In genomic region chr22:29009148-29009547, GRCh38 we compare ENCODE assay signal across 18 cellular contexts. TPM values are rescaled to one million over a fixed set of nuclear protein-coding genes. Genes with fewer than 3 reads are reported as not detected.
DNase-seq lines count a peak whose midpoint lies in the region; ATAC-seq, FAIRE-seq and TF ChIP-seq lines count a peak whose summit lies in the region.
"Had no signal": no experiment of that assay in that cellular context is flagged by ENCODE, and none has a peak within 500 bp of the region (broad histone marks: within the 10 kb centered on the region; RNA-seq: fewer than 3 reads in every experiment).

No MANE protein-coding gene starts in this region.

- FAIRE-seq in HepG2 (lab: Jason Lieb, UNC), result no peak
- FAIRE-seq: A204.1 had no signal

- H3K27ac ChIP-seq in HepG2 (ENCODE audit: extremely low read length, insufficient read depth, low read length) (no peak overlapping the region), right lobe of liver (no peak overlapping the region), mesodermal cell (ENCODE audit: low read depth, low read length, severe bottlenecking) (peak overlapping the region; percentile 23), colonic mucosa (no peak overlapping the region)

- BruUV-seq in HepG2 (replicated peaks; lab: Mats Ljungman, UMichigan), result no TSS peak

- no peak for DNase-seq in HepG2 (ENCODE audit: low spot score)
- no peak for DNase-seq in right lobe of liver
- peak; percentile 42 for DNase-seq in fibroblast of pulmonary artery (ENCODE audit: low read depth)
- no peak for DNase-seq in colonic mucosa
- no peak for DNase-seq in central memory CD4-positive, alpha-beta T cell
- DNase-seq in activated CD4-positive, CD25-positive, alpha-beta regulatory T cell treated with anti-CD3 and anti-CD28 coated beads, Interleukin-2, amount 50 U/mL, for 72 hours, result no peak
- DNase-seq: COR-L47, NCI-H1436, NCI-H2081, NCI-H524 had no signal

- no peak overlapping the region for H3K4me3 ChIP-seq in HepG2 (replicated peaks in 1 of 3; ENCODE audit: insufficient read depth in 1 of 3, low read depth in 2 of 3, low read length in 3 of 3)
- no peak overlapping the region for H3K4me3 ChIP-seq in right lobe of liver
- H3K4me3 ChIP-seq in fibroblast of pulmonary artery (replicated peaks; ENCODE audit: low read depth, low read length), result no peak overlapping the region
- H3K4me3 ChIP-seq in mesodermal cell (ENCODE audit: extremely low read depth, insufficient read depth, low read length, poor library complexity, severe bottlenecking), result no peak overlapping the region
- no peak overlapping the region for H3K4me3 ChIP-seq in colonic mucosa

- intact Hi-C loops in HepG2 (cut with micrococcal nuclease; ENCODE audit: unreplicated experiment), result no loop called here
- intact Hi-C loops in right lobe of liver (cut with DNase I), result no loop called here
- intact Hi-C loops in colonic mucosa (cut with DNase I), result no loop called here

- no peak overlapping the region for H3K4me2 ChIP-seq in HepG2 (ENCODE audit: low read depth, low read length)

- H3K9ac ChIP-seq in HepG2 (ENCODE audit: insufficient read depth, low read depth, low read length) (no peak overlapping the region), colonic mucosa (ENCODE audit: low read depth in 2 of 2, low read length in 2 of 2) (no peak overlapping the region)

- POLR2A ChIA-PET in HepG2 (lab: Yijun Ruan, JAX), result no interaction called here

- TF ChIP-seq RAD21 in HepG2 (CRISPR knock-in tag; IDR thresholded peaks at IDR 0.05), result no peak

- H3K36me3 ChIP-seq in HepG2 (replicated peaks in 1 of 2; ENCODE audit: control insufficient read depth in 1 of 2, insufficient read depth in 2 of 2, low read length in 2 of 2) (peaks cover 5 to 45% of the 10 kb centered on the region in 2 experiments), right lobe of liver (no peaks in the 10 kb centered on the region), mesodermal cell (ENCODE audit: control insufficient read depth, insufficient read depth, low read length) (peaks cover 19% of the 10 kb centered on the region), colonic mucosa (no peaks in the 10 kb centered on the region)

- no peak for TF ChIP-seq POLR2A in HepG2 (IDR thresholded peaks at IDR 0.05; ENCODE audit: insufficient read depth in 1 of 2, low read depth in 2 of 2, low read length in 2 of 2)
- TF ChIP-seq POLR2A in right lobe of liver (IDR thresholded peaks at IDR 0.05), result no peak

- H2AFZ ChIP-seq in HepG2 (ENCODE audit: low read length), result no peak overlapping the region

- 96% methylated on average over 5 of the region's 5 CpGs for WGBS in HepG2 (ENCODE audit: low lambda C conversion rate)
- WGBS in right lobe of liver (ENCODE audit: insufficient coverage, low coverage, low lambda C conversion rate, missing lambda C conversion rate), result 82% methylated on average over 5 of the region's 5 CpGs
- WGBS in mesodermal cell (ENCODE audit: insufficient coverage in 2 of 2), 2 experiments, result 90 to 94% methylated on average over 5 of the region's 5 CpGs

- TF ChIP-seq CTCF in HepG2 (CRISPR knock-in tag; IDR thresholded peaks at IDR 0.05) (no peak), right lobe of liver (IDR thresholded peaks at IDR 0.05) (no peak), fibroblast of pulmonary artery (IDR thresholded peaks at IDR 0.05; ENCODE audit: low read length, missing control alignments) (no peak), colonic mucosa (IDR thresholded peaks at IDR 0.05) (no peak)

- H3K9me3 ChIP-seq in HepG2 (ENCODE audit: low read length) (no peaks in the 10 kb centered on the region), right lobe of liver (no peaks in the 10 kb centered on the region), mesodermal cell (ENCODE audit: control insufficient read depth, low read length) (no peaks in the 10 kb centered on the region), colonic mucosa (no peaks in the 10 kb centered on the region)

- no peaks in the 10 kb centered on the region for H4K20me1 ChIP-seq in HepG2 (ENCODE audit: insufficient read depth, low read length)

- peaks cover 83% of the 10 kb centered on the region for H3K79me2 ChIP-seq in HepG2 (ENCODE audit: insufficient read depth, low read length)

- H3K4me1 ChIP-seq in HepG2 (ENCODE audit: insufficient read depth, low read length), result peaks cover 98% of the 10 kb centered on the region
- peaks cover 0 to 15% (median 6%) of the 10 kb centered on the region in 4 donors for H3K4me1 ChIP-seq in right lobe of liver
- peaks cover 23% of the 10 kb centered on the region for H3K4me1 ChIP-seq in mesodermal cell (ENCODE audit: control insufficient read depth, insufficient read depth, low read length, poor library complexity, severe bottlenecking)
- H3K4me1 ChIP-seq in colonic mucosa, result no peaks in the 10 kb centered on the region

- CTCF ChIA-PET in HepG2 (lab: Yijun Ruan, JAX; ENCODE audit: low intra/inter-chr PET ratio, low total read pairs), result no interaction called here

- H3K27me3 ChIP-seq in HepG2 (ENCODE audit: control insufficient read depth in 1 of 2, insufficient read depth in 2 of 2, low read length in 2 of 2), result no peaks in the 10 kb centered on the region
- no peaks in the 10 kb centered on the region for H3K27me3 ChIP-seq in right lobe of liver
- H3K27me3 ChIP-seq in colonic mucosa, result no peaks in the 10 kb centered on the region

- in situ Hi-C loops in HepG2 (cut with HindIII; ENCODE audit: extremely low pct_ligation_motif_present, low pct_unique_long_range_greater_than_20kb), result no loop called here

- ATAC-seq in HepG2 (no peak), right lobe of liver (no peak), HG03521 (IDR thresholded peaks at IDR 0.05; ENCODE audit: unreplicated experiment) (no peak)
- ATAC-seq: HCT116 had no signal

- TF ChIP-seq EP300 in HepG2 (IDR thresholded peaks at IDR 0.05; ENCODE audit: low read depth in 2 of 2, low read length in 2 of 2) (no peak), HepG2 (CRISPR knock-in tag; IDR thresholded peaks at IDR 0.05; ENCODE audit: borderline replicate concordance) (no peak)

TF ChIP-seq in HepG2, 621 proteins besides CTCF, POLR2A, EP300 and RAD21:
- peak; percentile 11 for TF ChIP-seq AGO2 (optimal IDR thresholded peaks at IDR 0.05; ENCODE audit: low read depth, low read length)
- no peak for TF ChIP-seq RFXAP (CRISPR knock-in tag; IDR thresholded peaks at IDR 0.05; ENCODE audit: borderline replicate concordance)

RNA-seq across cellular contexts. Expression of gene C22orf31, which starts 52.5 kb away (rescaled TPM):
- total RNA-seq in HepG2 (2016; rRNA removed; fragmentation: Illumina TruSeq; extraction: Trizol) (not detected in 2 replicates), right lobe of liver (not detected), colonic mucosa (under 1 TPM in 1 of 2 donors, not detected in 1; 0.32 TPM)
- not detected in 2 replicates for total RNA-seq in HepG2 (2016; cell fraction: cytosol; rRNA removed; fragmentation: Illumina TruSeq; extraction: Trizol; ENCODE audit: low read depth)
- total RNA-seq in HepG2 (2016; cell fraction: insoluble cytoplasmic fraction; rRNA removed; fragmentation: Illumina TruSeq; extraction: Trizol), result 0.19 TPM in 1 of 2 replicates, not detected in the other
- not detected in 2 replicates for total RNA-seq in HepG2 (2016; cell fraction: membrane; rRNA removed; fragmentation: Illumina TruSeq; extraction: Trizol)
- not detected in 2 replicates for total RNA-seq in HepG2 (2016; cell fraction: nucleus; rRNA removed; fragmentation: Illumina TruSeq; extraction: Trizol)
- not detected in 2 replicates for polyA plus RNA-seq in HepG2 (2011; rRNA removed)
- polyA plus RNA-seq in HepG2 (2011; cell fraction: cytosol; rRNA removed), result not detected in 2 replicates
- not detected in 2 replicates for polyA plus RNA-seq in HepG2 (2011; cell fraction: nucleus; rRNA removed)
- not detected in 2 replicates for polyA plus RNA-seq in HepG2 (2012)
- polyA plus RNA-seq in HepG2 (2016; cell fraction: cytosol; fragmentation: Illumina TruSeq; extraction: Trizol; ENCODE audit: low read depth), result 0.25 TPM in 1 of 2 replicates, not detected in the other
- polyA plus RNA-seq in HepG2 (2016; cell fraction: insoluble cytoplasmic fraction; fragmentation: Illumina TruSeq; extraction: Trizol; ENCODE audit: low read depth), result not detected in 2 replicates
- polyA plus RNA-seq in HepG2 (2016; cell fraction: membrane; fragmentation: Illumina TruSeq; extraction: Trizol; ENCODE audit: low read depth), result not detected in 2 replicates
- not detected in 2 replicates for polyA plus RNA-seq in HepG2 (2016; cell fraction: nucleus; fragmentation: Illumina TruSeq; extraction: Trizol; ENCODE audit: insufficient read depth, low read depth)
- polyA minus RNA-seq in HepG2 (2011; rRNA and poly(A)+ RNA removed; ENCODE audit: low replicate concordance), result not detected in 2 replicates
- polyA minus RNA-seq in HepG2 (2011; cell fraction: cytosol; rRNA and poly(A)+ RNA removed), result not detected in 2 replicates
- not detected in 2 replicates for polyA minus RNA-seq in HepG2 (2011; cell fraction: nucleus; rRNA and poly(A)+ RNA removed)
- polyA plus RNA-seq in mesodermal cell (2013, experiment 1 of 2), result not detected
- not detected for polyA plus RNA-seq in mesodermal cell (2013, experiment 2 of 2)
- total RNA-seq: HT1080, OCI-LY7, RPMI7951 had no signal
- polyA plus RNA-seq: CD14-positive monocyte had no signal
